ENCODE assay signal across 12 cellular contexts in genomic region chr10:110151467-110151866, GRCh38. TPM values are rescaled to one million over a fixed set of nuclear protein-coding genes. Genes with fewer than 3 reads are reported as not detected.
A peak's percentile ranks its signal among the peaks of the same experiment; 100 is the strongest.
DNase-seq lines count a peak whose midpoint lies in the region; TF ChIP-seq lines count a peak whose summit lies in the region.
"Had no signal": no experiment of that assay in that cellular context is flagged by ENCODE, and none has a peak within 500 bp of the region (broad histone marks: within the 10 kb centered on the region; RNA-seq: fewer than 3 reads in every experiment).

No MANE protein-coding gene starts in this region.

- peak overlapping the region; percentile 62 for H3K4me3 ChIP-seq in duodenal mucosa (ENCODE audit: low read depth in 1 of 2, low read length in 2 of 2)
- H3K4me3 ChIP-seq: gastroesophageal sphincter, thoracic aorta had no signal

- no peaks in the 10 kb centered on the region for H3K9me3 Mint-ChIP-seq in progenitor cell of endocrine pancreas (ENCODE audit: low read depth)
- no peaks in the 10 kb centered on the region for H3K9me3 Mint-ChIP-seq in T-helper 2 cell treated with Interferon-gamma antibody and Interleukin-4, amounts not matched to agents 5 μg/mL and 100 μg/mL, for 36 hours
- no peaks in the 10 kb centered on the region for H3K9me3 Mint-ChIP-seq in activated CD4-positive, alpha-beta memory T cell treated with anti-CD3 and anti-CD28 coated beads, Interleukin-2, amount 10 ng/mL, durations not matched to agents 7 days and 5 days
- H3K9me3 Mint-ChIP-seq: central memory CD8-positive, alpha-beta T cell had no signal

- no peaks in the 10 kb centered on the region for H3K36me3 Mint-ChIP-seq in progenitor cell of endocrine pancreas (ENCODE audit: insufficient read depth)
- peaks cover 7% of the 10 kb centered on the region for H3K36me3 Mint-ChIP-seq in T-helper 2 cell treated with Interferon-gamma antibody and Interleukin-4, amounts not matched to agents 5 μg/mL and 100 μg/mL, for 36 hours (ENCODE audit: low read depth)
- peaks cover 12% of the 10 kb centered on the region for H3K36me3 Mint-ChIP-seq in activated CD4-positive, alpha-beta memory T cell treated with anti-CD3 and anti-CD28 coated beads, Interleukin-2, amount 10 ng/mL, durations not matched to agents 7 days and 5 days (ENCODE audit: low read depth)

- no peaks in the 10 kb centered on the region for H3K36me3 ChIP-seq in duodenal mucosa (ENCODE audit: control insufficient read depth in 1 of 2, insufficient read depth in 2 of 2, low read length in 2 of 2)
- H3K36me3 ChIP-seq: gastroesophageal sphincter, thoracic aorta had no signal

- H3K27ac Mint-ChIP-seq in progenitor cell of endocrine pancreas: peak overlapping the region; percentile 22
- H3K27ac Mint-ChIP-seq in T-helper 2 cell treated with Interferon-gamma antibody and Interleukin-4, amounts not matched to agents 5 μg/mL and 100 μg/mL, for 36 hours: no peak overlapping the region
- no peak overlapping the region for H3K27ac Mint-ChIP-seq in activated CD4-positive, alpha-beta memory T cell treated with anti-CD3 and anti-CD28 coated beads, Interleukin-2, amount 10 ng/mL, durations not matched to agents 7 days and 5 days

- no peak overlapping the region for H3K4me3 Mint-ChIP-seq in progenitor cell of endocrine pancreas (ENCODE audit: low read depth)
- no peak overlapping the region for H3K4me3 Mint-ChIP-seq in T-helper 2 cell treated with Interferon-gamma antibody and Interleukin-4, amounts not matched to agents 5 μg/mL and 100 μg/mL, for 36 hours
- H3K4me3 Mint-ChIP-seq in activated CD4-positive, alpha-beta memory T cell treated with anti-CD3 and anti-CD28 coated beads, Interleukin-2, amount 10 ng/mL, durations not matched to agents 7 days and 5 days: no peak overlapping the region
- H3K4me3 Mint-ChIP-seq: central memory CD8-positive, alpha-beta T cell had no signal

- peak overlapping the region; percentile 9 to 57 for H3K9ac ChIP-seq in duodenal mucosa (ENCODE audit: low read depth in 1 of 2, low read length in 2 of 2)

- no peaks in the 10 kb centered on the region for H3K9me3 ChIP-seq in duodenal mucosa (ENCODE audit: control insufficient read depth in 1 of 2, low read length in 2 of 2)
- H3K9me3 ChIP-seq: gastroesophageal sphincter, thoracic aorta had no signal

- CTCF ChIA-PET in activated CD4-positive, alpha-beta memory T cell treated with anti-CD3 and anti-CD28 coated beads, Interleukin-2, amount 10 ng/mL, durations not matched to agents 7 days and 5 days (lab: Charles Lee): interaction anchor here (1.3 kb wide), 1 partner anchor 56 kb away, joined by 5 read pairs; the partner anchor contains the start of gene MXI1

- peaks cover 14% of the 10 kb centered on the region for H3K27me3 Mint-ChIP-seq in progenitor cell of endocrine pancreas
- peaks cover 83% of the 10 kb centered on the region for H3K27me3 Mint-ChIP-seq in T-helper 2 cell treated with Interferon-gamma antibody and Interleukin-4, amounts not matched to agents 5 μg/mL and 100 μg/mL, for 36 hours (ENCODE audit: low read depth)
- peaks cover 58% of the 10 kb centered on the region for H3K27me3 Mint-ChIP-seq in activated CD4-positive, alpha-beta memory T cell treated with anti-CD3 and anti-CD28 coated beads, Interleukin-2, amount 10 ng/mL, durations not matched to agents 7 days and 5 days

- H3K27ac ChIP-seq in duodenal mucosa (ENCODE audit: low read depth, low read length): no peak overlapping the region
- H3K27ac ChIP-seq: gastroesophageal sphincter, thoracic aorta had no signal

- H3K4me1 ChIP-seq in duodenal mucosa (ENCODE audit: control insufficient read depth in 1 of 2, insufficient read depth in 2 of 2, low read length in 2 of 2): peaks cover 13 to 14% of the 10 kb centered on the region in 2 donors
- H3K4me1 ChIP-seq: gastroesophageal sphincter had no signal

- peaks cover 6% of the 10 kb centered on the region for H3K4me1 Mint-ChIP-seq in progenitor cell of endocrine pancreas (ENCODE audit: low read depth)
- peaks cover 27% of the 10 kb centered on the region for H3K4me1 Mint-ChIP-seq in T-helper 2 cell treated with Interferon-gamma antibody and Interleukin-4, amounts not matched to agents 5 μg/mL and 100 μg/mL, for 36 hours (ENCODE audit: low read depth)
- H3K4me1 Mint-ChIP-seq in activated CD4-positive, alpha-beta memory T cell treated with anti-CD3 and anti-CD28 coated beads, Interleukin-2, amount 10 ng/mL, durations not matched to agents 7 days and 5 days: peaks cover 53% of the 10 kb centered on the region

- POLR2A ChIA-PET in activated CD4-positive, alpha-beta memory T cell treated with anti-CD3 and anti-CD28 coated beads, Interleukin-2, amount 10 ng/mL, durations not matched to agents 7 days and 5 days (lab: Charles Lee): interaction anchor here (0.8 to 1.4 kb wide), 3 partner anchors 11 to 60 kb away, joined by 3 to 5 read pairs (median 3); no protein-coding TSS in a partner anchor

- no peak for TF ChIP-seq CTCF in progenitor cell of endocrine pancreas (IDR thresholded peaks at IDR 0.05; ENCODE audit: unreplicated experiment)

- H3K27me3 ChIP-seq in duodenal mucosa (ENCODE audit: control insufficient read depth in 1 of 2, insufficient read depth in 2 of 2, low read length in 2 of 2): peaks cover 2 to 8% of the 10 kb centered on the region in 2 donors

- peak; percentile 85 for DNase-seq in HPDE6-E6E7 (ENCODE audit: extremely low spot score)
- peak; percentile 44 for DNase-seq in NCI-H510A treated with DMSO at 0.1 percent for 48 hours (lab: John Stamatoyannopoulos, UW)
- no peak for DNase-seq in progenitor cell of endocrine pancreas (ENCODE audit: low spot score, unreplicated experiment)
- no peak for DNase-seq in activated CD4-positive, CD25-positive, alpha-beta regulatory T cell (lab: John Stamatoyannopoulos, UW)
- DNase-seq in T-helper 2 cell treated with Interferon-gamma antibody and Interleukin-4, amounts not matched to agents 5 μg/mL and 100 μg/mL, for 36 hours (ENCODE audit: low spot score): no peak
- DNase-seq in activated CD4-positive, alpha-beta memory T cell treated with anti-CD3 and anti-CD28 coated beads, Interleukin-2, amount 10 ng/mL, durations not matched to agents 7 days and 5 days: no peak
- DNase-seq: Karpas-422, SW 1271 had no signal

RNA-seq across cellular contexts. Expression of gene MXI1, which starts 55.9 kb away (rescaled TPM):
- total RNA-seq in progenitor cell of endocrine pancreas: 27.6 and 30.6 TPM in 2 replicates
- total RNA-seq in activated CD4-positive, alpha-beta memory T cell treated with anti-CD3 and anti-CD28 coated beads, Interleukin-2, amount 10 ng/mL, durations not matched to agents 7 days and 5 days: 10 to 100 TPM; 74.2 to 75.4 TPM

Comparison
In these comparisons a context has a peak if more than half of its experiments do, and no peak if none do; other contexts are left out.
1. DNase-seq: peak in HPDE6-E6E7 (single experiment) and NCI-H510A treated with DMSO at 0.1 percent for 48 hours (single experiment); none in progenitor cell of endocrine pancreas (single experiment), activated CD4-positive, CD25-positive, alpha-beta regulatory T cell (0 of 4), T-helper 2 cell treated with Interferon-gamma antibody and Interleukin-4, amounts not matched to agents 5 μg/mL and 100 μg/mL, for 36 hours (single experiment) and activated CD4-positive, alpha-beta memory T cell treated with anti-CD3 and anti-CD28 coated beads, Interleukin-2, amount 10 ng/mL, durations not matched to agents 7 days and 5 days (single experiment).